1 cellular context compared by ENCODE assay signal in the genomic region with DNA sequence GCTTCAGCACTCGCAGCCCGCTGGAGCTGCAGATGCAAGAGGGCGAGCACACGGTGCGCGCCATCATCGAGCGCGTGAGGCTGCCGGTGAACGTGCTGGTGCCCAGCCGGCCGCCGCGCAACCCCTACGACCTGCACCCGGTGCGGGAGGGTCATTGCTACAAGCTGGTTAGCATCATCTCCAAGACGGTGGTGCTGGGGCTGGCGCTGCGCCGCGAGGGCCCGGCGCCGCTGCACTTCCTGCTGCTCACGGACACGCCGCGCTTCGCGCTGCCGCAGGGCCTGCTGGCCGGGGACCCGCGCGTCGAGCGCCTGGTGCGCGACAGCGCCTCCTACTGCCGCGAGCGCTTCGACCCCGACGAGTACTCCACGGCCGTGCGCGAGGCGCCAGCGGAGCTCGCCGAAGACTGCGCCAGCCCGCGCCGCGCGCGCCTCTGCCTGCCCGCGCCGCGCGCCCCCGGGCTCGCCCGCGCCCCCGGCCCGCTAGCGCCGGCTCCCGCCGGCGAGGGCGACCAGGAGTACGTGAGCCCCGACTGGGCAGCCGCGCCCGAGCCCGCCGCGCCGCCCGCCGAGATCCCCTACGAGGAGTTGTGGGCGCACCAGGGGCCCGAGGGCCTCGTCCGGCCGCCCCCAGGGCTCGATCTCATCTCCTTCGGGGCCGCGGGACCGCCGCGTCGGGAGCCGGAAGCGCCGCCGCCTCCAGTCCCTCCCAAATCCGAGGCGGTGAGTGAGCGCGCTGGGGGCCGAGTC.
TF ChIP-seq lines count a peak whose summit lies in the region.

No MANE protein-coding gene starts in this region.

TF ChIP-seq in K562, 482 proteins besides CTCF, POLR2A, EP300 and RAD21 (continued from another document and continues in another):
- TF ChIP-seq ZNF518B (CRISPR knock-in tag; IDR thresholded peaks at IDR 0.05) (no peak), DNMT1 (IDR thresholded peaks at IDR 0.05) (no peak), ETV5 (CRISPR knock-in tag; IDR thresholded peaks at IDR 0.05; ENCODE audit: low read depth) (peak; percentile 70), ZNF583 (CRISPR knock-in tag; IDR thresholded peaks at IDR 0.05) (peak; percentile 77; the same call in 1 of the 2 replicates), ZNF354B (CRISPR knock-in tag; IDR thresholded peaks at IDR 0.05) (no peak), CREB1 (IDR thresholded peaks at IDR 0.05) (no peak), CREB1 (CRISPR knock-in tag; IDR thresholded peaks at IDR 0.05) (peak; percentile 75), HSF4 (CRISPR knock-in tag; IDR thresholded peaks at IDR 0.05; ENCODE audit: borderline replicate concordance) (no peak), ETS1 (conservative IDR thresholded peaks at IDR 0.05; ENCODE audit: control insufficient read depth, low read depth, low read length) (peak; percentile 57; the same call in 1 of the 2 replicates), ZFP91 (CRISPR knock-in tag; IDR thresholded peaks at IDR 0.05) (peak; percentile 59; the same call in 1 of the 2 replicates), NFE2 (IDR thresholded peaks at IDR 0.05; ENCODE audit: low read depth) (no peak), FOXP4 (CRISPR knock-in tag; IDR thresholded peaks at IDR 0.05; ENCODE audit: borderline replicate concordance) (no peak), CBFA2T2 (conservative IDR thresholded peaks at IDR 0.05) (no peak), ZNF764 (CRISPR knock-in tag; IDR thresholded peaks at IDR 0.05; ENCODE audit: low read depth) (peak; percentile 87), DACH1 (IDR thresholded peaks at IDR 0.05; ENCODE audit: partially characterized antibody) (no peak), CREB3 (tag; conservative IDR thresholded peaks at IDR 0.05; ENCODE audit: low read depth) (peak; percentile 74; the same call in 1 of the 2 replicates), MCM7 (IDR thresholded peaks at IDR 0.05) (no peak), RNF2 (IDR thresholded peaks at IDR 0.05) (peak; percentile 76), ZNF79 (CRISPR knock-in tag; IDR thresholded peaks at IDR 0.05; ENCODE audit: low read depth) (no peak), NFE2L1 (tag; IDR thresholded peaks at IDR 0.05; ENCODE audit: borderline replicate concordance, low read depth) (no peak), MBD1 (CRISPR knock-in tag; IDR thresholded peaks at IDR 0.05) (peak; percentile 99), BMI1 (IDR thresholded peaks at IDR 0.05; ENCODE audit: low read length) (no peak), MYNN (IDR thresholded peaks at IDR 0.05) (no peak), MYNN (CRISPR knock-in tag; IDR thresholded peaks at IDR 0.05) (no peak), RBM34 (IDR thresholded peaks at IDR 0.05; ENCODE audit: borderline replicate concordance, insufficient read depth, low read length) (no peak), EHMT2 (IDR thresholded peaks at IDR 0.05) (no peak), HMG20B (CRISPR knock-in tag; IDR thresholded peaks at IDR 0.05) (no peak)
- TF ChIP-seq, protein P1, sequence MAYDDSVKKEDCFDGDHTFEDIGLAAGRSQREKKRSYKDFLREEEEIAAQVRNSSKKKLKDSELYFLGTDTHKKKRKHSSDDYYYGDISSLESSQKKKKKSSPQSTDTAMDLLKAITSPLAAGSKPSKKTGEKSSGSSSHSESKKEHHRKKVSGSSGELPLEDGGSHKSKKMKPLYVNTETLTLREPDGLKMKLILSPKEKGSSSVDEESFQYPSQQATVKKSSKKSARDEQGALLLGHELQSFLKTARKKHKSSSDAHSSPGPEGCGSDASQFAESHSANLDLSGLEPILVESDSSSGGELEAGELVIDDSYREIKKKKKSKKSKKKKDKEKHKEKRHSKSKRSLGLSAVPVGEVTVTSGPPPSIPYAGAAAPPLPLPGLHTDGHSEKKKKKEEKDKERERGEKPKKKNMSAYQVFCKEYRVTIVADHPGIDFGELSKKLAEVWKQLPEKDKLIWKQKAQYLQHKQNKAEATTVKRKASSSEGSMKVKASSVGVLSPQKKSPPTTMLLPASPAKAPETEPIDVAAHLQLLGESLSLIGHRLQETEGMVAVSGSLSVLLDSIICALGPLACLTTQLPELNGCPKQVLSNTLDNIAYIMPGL (CRISPR knock-in tag; IDR thresholded peaks at IDR 0.05) = peak; percentile 87; the same call in 1 of the 2 replicates
- TF ChIP-seq, protein P2, sequence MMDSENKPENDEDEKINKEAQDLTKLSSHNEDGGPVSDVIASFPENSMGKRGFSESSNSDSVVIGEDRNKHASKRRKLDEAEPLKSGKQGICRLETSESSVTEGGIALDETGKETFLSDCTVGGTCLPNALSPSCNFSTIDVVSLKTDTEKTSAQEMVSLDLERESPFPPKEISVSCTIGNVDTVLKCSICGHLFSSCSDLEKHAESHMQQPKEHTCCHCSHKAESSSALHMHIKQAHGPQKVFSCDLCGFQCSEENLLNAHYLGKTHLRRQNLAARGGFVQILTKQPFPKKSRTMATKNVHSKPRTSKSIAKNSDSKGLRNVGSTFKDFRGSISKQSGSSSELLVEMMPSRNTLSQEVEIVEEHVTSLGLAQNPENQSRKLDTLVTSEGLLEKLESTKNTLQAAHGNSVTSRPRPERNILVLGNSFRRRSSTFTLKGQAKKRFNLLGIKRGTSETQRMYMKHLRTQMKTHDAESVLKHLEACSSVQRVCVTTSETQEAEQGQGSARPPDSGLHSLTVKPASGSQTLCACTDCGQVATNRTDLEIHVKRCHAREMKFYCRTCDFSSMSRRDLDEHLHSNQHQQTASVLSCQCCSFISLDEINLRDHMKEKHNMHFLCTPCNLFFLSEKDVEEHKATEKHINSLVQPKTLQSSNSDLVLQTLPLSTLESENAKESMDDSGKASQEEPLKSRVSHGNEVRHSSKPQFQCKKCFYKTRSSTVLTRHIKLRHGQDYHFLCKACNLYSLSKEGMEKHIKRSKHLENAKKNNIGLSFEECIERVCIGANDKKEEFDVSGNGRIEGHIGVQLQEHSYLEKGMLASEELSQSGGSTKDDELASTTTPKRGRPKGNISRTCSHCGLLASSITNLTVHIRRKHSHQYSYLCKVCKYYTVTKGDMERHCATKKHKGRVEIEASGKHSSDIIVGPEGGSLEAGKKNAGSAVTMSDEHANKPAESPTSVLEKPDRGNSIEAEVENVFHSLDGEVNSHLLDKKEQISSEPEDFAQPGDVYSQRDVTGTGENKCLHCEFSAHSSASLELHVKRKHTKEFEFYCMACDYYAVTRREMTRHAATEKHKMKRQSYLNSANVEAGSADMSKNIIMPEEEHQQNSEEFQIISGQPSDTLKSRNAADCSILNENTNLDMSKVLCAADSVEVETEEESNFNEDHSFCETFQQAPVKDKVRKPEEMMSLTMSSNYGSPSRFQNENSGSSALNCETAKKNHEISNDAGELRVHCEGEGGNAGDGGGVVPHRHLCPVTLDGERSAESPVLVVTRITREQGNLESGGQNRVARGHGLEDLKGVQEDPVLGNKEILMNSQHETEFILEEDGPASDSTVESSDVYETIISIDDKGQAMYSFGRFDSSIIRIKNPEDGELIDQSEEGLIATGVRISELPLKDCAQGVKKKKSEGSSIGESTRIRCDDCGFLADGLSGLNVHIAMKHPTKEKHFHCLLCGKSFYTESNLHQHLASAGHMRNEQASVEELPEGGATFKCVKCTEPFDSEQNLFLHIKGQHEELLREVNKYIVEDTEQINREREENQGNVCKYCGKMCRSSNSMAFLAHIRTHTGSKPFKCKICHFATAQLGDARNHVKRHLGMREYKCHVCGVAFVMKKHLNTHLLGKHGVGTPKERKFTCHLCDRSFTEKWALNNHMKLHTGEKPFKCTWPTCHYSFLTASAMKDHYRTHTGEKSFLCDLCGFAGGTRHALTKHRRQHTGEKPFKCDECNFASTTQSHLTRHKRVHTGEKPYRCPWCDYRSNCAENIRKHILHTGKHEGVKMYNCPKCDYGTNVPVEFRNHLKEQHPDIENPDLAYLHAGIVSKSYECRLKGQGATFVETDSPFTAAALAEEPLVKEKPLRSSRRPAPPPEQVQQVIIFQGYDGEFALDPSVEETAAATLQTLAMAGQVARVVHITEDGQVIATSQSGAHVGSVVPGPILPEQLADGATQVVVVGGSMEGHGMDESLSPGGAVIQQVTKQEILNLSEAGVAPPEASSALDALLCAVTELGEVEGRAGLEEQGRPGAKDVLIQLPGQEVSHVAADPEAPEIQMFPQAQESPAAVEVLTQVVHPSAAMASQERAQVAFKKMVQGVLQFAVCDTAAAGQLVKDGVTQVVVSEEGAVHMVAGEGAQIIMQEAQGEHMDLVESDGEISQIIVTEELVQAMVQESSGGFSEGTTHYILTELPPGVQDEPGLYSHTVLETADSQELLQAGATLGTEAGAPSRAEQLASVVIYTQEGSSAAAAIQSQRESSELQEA (IDR thresholded peaks at IDR 0.05; ENCODE audit: low read depth) = no peak
